11 cellular contexts compared by ENCODE assay signal in genomic region chr6:24227556-24227955, GRCh38.
"Had no signal": no experiment of that assay in that cellular context is flagged by ENCODE, and none has a peak within 500 bp of the region (broad histone marks: within the 10 kb centered on the region; RNA-seq: fewer than 3 reads in every experiment).

No MANE protein-coding gene starts in this region.

- H3K4me1 Mint-ChIP-seq: activated T-helper 17 cell treated with anti-CD3 and anti-CD28 coated beads, Interleukin-2, amount 50 U/mL, for 72 hours; stimulated activated memory B cell treated with anti-CD40 and anti-IgM and Interleukin-4, amounts not matched to agents 10 μg/mL and 1 μg/mL and 100 μg/mL, for 72 hours had no signal

- ATAC-seq: activated naive CD8-positive, alpha-beta T cell treated with anti-CD3 and anti-CD28 coated beads, Interleukin-2, amount 50 U/mL, for 24 hours; activated T-helper 17 cell treated with anti-CD3 and anti-CD28 coated beads, Interleukin-2, amount 50 U/mL, for 72 hours; stimulated activated memory B cell treated with anti-CD40 and anti-IgM and Interleukin-4, amounts not matched to agents 10 μg/mL and 1 μg/mL and 100 μg/mL, for 72 hours had no signal

- H3K36me3 Mint-ChIP-seq: mesothelial cell of epicardium; stimulated activated memory B cell treated with anti-CD40 and anti-IgM and Interleukin-4, amounts not matched to agents 10 μg/mL and 1 μg/mL and 100 μg/mL, for 72 hours had no signal

- H3K27ac Mint-ChIP-seq: activated naive CD4-positive, alpha-beta T cell treated with anti-CD3 and anti-CD28 coated beads for 36 hours; activated naive CD8-positive, alpha-beta T cell treated with anti-CD3 and anti-CD28 coated beads, Interleukin-2, amount 50 U/mL, for 24 hours; activated T-helper 17 cell treated with anti-CD3 and anti-CD28 coated beads, Interleukin-2, amount 50 U/mL, for 72 hours; mesothelial cell of epicardium; stimulated activated memory B cell treated with anti-CD40 and anti-IgM and Interleukin-4, amounts not matched to agents 10 μg/mL and 1 μg/mL and 100 μg/mL, for 72 hours; T-helper 2 cell treated with Interferon-gamma antibody and Interleukin-4, amounts not matched to agents 5 μg/mL and 100 μg/mL, for 36 hours had no signal

- DNase-seq: activated CD4-positive, alpha-beta T cell treated with anti-CD3 and anti-CD28 coated beads, Interleukin-2, amount 50 U/mL, for 1 hour; activated naive CD4-positive, alpha-beta T cell treated with anti-CD3 and anti-CD28 coated beads for 36 hours; activated naive CD8-positive, alpha-beta T cell treated with anti-CD3 and anti-CD28 coated beads, Interleukin-2, amount 50 U/mL, for 24 hours; activated T-cell treated with anti-CD3 and anti-CD28 coated beads for 4 hours; dorsolateral prefrontal cortex; stimulated activated CD4-positive, alpha-beta T cell treated with anti-CD3 and anti-CD28 coated beads, Interleukin-2, amount 100 ng/mL, for 48 hours; uterus had no signal

- H3K4me3 Mint-ChIP-seq: activated naive CD4-positive, alpha-beta T cell treated with anti-CD3 and anti-CD28 coated beads for 36 hours; activated naive CD8-positive, alpha-beta T cell treated with anti-CD3 and anti-CD28 coated beads, Interleukin-2, amount 50 U/mL, for 24 hours; activated T-helper 17 cell treated with anti-CD3 and anti-CD28 coated beads, Interleukin-2, amount 50 U/mL, for 72 hours; mesothelial cell of epicardium; stimulated activated memory B cell treated with anti-CD40 and anti-IgM and Interleukin-4, amounts not matched to agents 10 μg/mL and 1 μg/mL and 100 μg/mL, for 72 hours; T-helper 2 cell treated with Interferon-gamma antibody and Interleukin-4, amounts not matched to agents 5 μg/mL and 100 μg/mL, for 36 hours had no signal

- H3K9me3 Mint-ChIP-seq: activated naive CD4-positive, alpha-beta T cell treated with anti-CD3 and anti-CD28 coated beads for 36 hours; activated naive CD8-positive, alpha-beta T cell treated with anti-CD3 and anti-CD28 coated beads, Interleukin-2, amount 50 U/mL, for 24 hours; activated T-helper 17 cell treated with anti-CD3 and anti-CD28 coated beads, Interleukin-2, amount 50 U/mL, for 72 hours; mesothelial cell of epicardium; stimulated activated memory B cell treated with anti-CD40 and anti-IgM and Interleukin-4, amounts not matched to agents 10 μg/mL and 1 μg/mL and 100 μg/mL, for 72 hours; T-helper 2 cell treated with Interferon-gamma antibody and Interleukin-4, amounts not matched to agents 5 μg/mL and 100 μg/mL, for 36 hours had no signal
